ENCODE assay signal across 27 cellular contexts in the genomic region with DNA sequence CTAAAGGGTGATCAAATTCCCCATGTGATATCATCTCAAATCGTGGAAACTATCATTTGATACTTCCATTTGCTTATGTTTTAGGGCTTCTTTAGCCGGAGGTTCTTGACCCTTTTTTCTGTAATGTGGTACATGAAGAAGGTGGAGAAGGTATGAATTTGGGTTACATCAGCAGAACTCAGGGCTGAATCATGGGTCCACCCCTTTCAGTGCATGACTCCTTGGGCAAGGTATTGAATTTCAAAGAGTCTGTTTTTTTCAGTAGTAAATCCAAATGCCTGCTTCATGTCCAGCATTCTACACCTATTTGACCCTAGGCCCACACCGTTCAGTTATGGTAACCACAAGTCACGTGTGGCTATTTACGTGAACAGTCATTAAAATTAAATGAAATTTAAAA. TPM values are rescaled to one million over a fixed set of nuclear protein-coding genes. Genes with fewer than 3 reads are reported as not detected.
A peak's percentile ranks its signal among the peaks of the same experiment; 100 is the strongest.
DNase-seq lines count a peak whose midpoint lies in the region; ATAC-seq and TF ChIP-seq lines count a peak whose summit lies in the region.
"Had no signal": no experiment of that assay in that cellular context is flagged by ENCODE, and none has a peak within 500 bp of the region (broad histone marks: within the 10 kb centered on the region; RNA-seq: fewer than 3 reads in every experiment).

No MANE protein-coding gene starts in this region.

- H3K36me3 ChIP-seq in brain microvascular endothelial cell (replicated peaks), result no peaks in the 10 kb centered on the region

- no peak overlapping the region for H3K4me3 ChIP-seq in skeletal muscle cell (ENCODE audit: low read depth, low read length)
- no peak overlapping the region for H3K4me3 ChIP-seq in brain microvascular endothelial cell (ENCODE audit: low read depth, low read length)
- H3K4me3 ChIP-seq: testis had no signal

- in situ Hi-C loops in brain microvascular endothelial cell (cut with HindIII; ENCODE audit: low pct_ligation_motif_present, low sequenced_read_pairs), result no loop called here

- H3K27me3 ChIP-seq in brain microvascular endothelial cell (replicated peaks), result no peaks in the 10 kb centered on the region
- H3K27me3 ChIP-seq: testis had no signal

- DNase-seq in HT1080 (ENCODE audit: low read depth) (peak; percentile 62), T1000 (lab: John Stamatoyannopoulos, UW) (peak; percentile 29), epithelial cell of prostate (ENCODE audit: low read depth, low spot score) (peak; percentile 10), skeletal muscle cell (ENCODE audit: low read depth) (peak; percentile 23), brain microvascular endothelial cell (no peak)
- DNase-seq: activated CD4-positive, alpha-beta memory T cell treated with anti-CD3 and anti-CD28 coated beads, Interleukin-2, amount 10 ng/mL, durations not matched to agents 7 days and 5 days; activated CD4-positive, alpha-beta T cell treated with anti-CD3 and anti-CD28 coated beads for 1 hour; activated CD8-positive, alpha-beta memory T cell treated with anti-CD3 and anti-CD28 coated beads, Interleukin-2, amount 50 U/mL, for 4 hours; activated naive CD4-positive, alpha-beta T cell treated with anti-CD3 and anti-CD28 coated beads, Interleukin-2, amount 10 ng/mL, durations not matched to agents 7 days and 5 days; C1 segment of cervical spinal cord; Calu3; DMS79; GOT3; left ventricle myocardium superior; NCI-H1092; NCI-H1694 treated with DMSO at 0.1 percent for 48 hours; NCI-H510A; posterior cingulate gyrus; right cardiac atrium; RPMI8226; stimulated activated CD4-positive, alpha-beta T cell treated with anti-CD3 and anti-CD28 coated beads, Interleukin-2, amount 100 ng/mL, for 24 hours; stimulated activated naive CD8-positive, alpha-beta T cell treated with anti-CD3 and anti-CD28 coated beads, Interleukin-15, Interleukin-2, amounts not matched to agents 100 U/mL and 50 U/mL, for 24 hours; testis had no signal

- peak overlapping the region; percentile 57 for H3K27ac ChIP-seq in epithelial cell of prostate
- no peak overlapping the region for H3K27ac ChIP-seq in brain microvascular endothelial cell
- H3K27ac ChIP-seq: testis had no signal

- ATAC-seq in HG02571 (IDR thresholded peaks at IDR 0.05; ENCODE audit: unreplicated experiment) (no peak), SK-N-SH treated with all-trans-retinoic acid at 6 μM for 48 hours (no peak), HG03039 (IDR thresholded peaks at IDR 0.05; ENCODE audit: unreplicated experiment) (no peak)
- ATAC-seq: HepG2; left ventricle myocardium superior; right cardiac atrium; stimulated activated naive CD8-positive, alpha-beta T cell treated with anti-CD3 and anti-CD28 coated beads, Interleukin-15, Interleukin-2, amounts not matched to agents 100 U/mL and 50 U/mL, for 24 hours had no signal

- no peak for TF ChIP-seq CTCF in brain microvascular endothelial cell (IDR thresholded peaks at IDR 0.05; ENCODE audit: low read depth, low read length, missing control alignments)

TF ChIP-seq in SK-N-SH treated with all-trans-retinoic acid at 6 μM for 48 hours, 23 proteins besides CTCF, POLR2A, EP300 and RAD21:
- TF ChIP-seq ZNF565 (CRISPR knock-in tag; conservative IDR thresholded peaks at IDR 0.05; ENCODE audit: low read depth), result no peak
- no peak for TF ChIP-seq PPARA (CRISPR knock-in tag; IDR thresholded peaks at IDR 0.05; ENCODE audit: borderline replicate concordance)
- no peak for TF ChIP-seq ZNF8 (CRISPR knock-in tag; IDR thresholded peaks at IDR 0.05)
- no peak for TF ChIP-seq CSDC2 (CRISPR knock-in tag; IDR thresholded peaks at IDR 0.05)
- TF ChIP-seq ZNF70 (CRISPR knock-in tag; IDR thresholded peaks at IDR 0.05), result no peak
- TF ChIP-seq, protein P1, sequence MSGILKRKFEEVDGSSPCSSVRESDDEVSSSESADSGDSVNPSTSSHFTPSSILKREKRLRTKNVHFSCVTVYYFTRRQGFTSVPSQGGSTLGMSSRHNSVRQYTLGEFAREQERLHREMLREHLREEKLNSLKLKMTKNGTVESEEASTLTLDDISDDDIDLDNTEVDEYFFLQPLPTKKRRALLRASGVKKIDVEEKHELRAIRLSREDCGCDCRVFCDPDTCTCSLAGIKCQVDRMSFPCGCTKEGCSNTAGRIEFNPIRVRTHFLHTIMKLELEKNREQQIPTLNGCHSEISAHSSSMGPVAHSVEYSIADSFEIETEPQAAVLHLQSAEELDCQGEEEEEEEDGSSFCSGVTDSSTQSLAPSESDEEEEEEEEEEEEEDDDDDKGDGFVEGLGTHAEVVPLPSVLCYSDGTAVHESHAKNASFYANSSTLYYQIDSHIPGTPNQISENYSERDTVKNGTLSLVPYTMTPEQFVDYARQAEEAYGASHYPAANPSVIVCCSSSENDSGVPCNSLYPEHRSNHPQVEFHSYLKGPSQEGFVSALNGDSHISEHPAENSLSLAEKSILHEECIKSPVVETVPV (CRISPR knock-in tag; IDR thresholded peaks at IDR 0.05), result no peak
- no peak for TF ChIP-seq OSR1 (CRISPR knock-in tag; IDR thresholded peaks at IDR 0.05)
- TF ChIP-seq TOX (CRISPR knock-in tag; IDR thresholded peaks at IDR 0.05; ENCODE audit: borderline replicate concordance), result no peak
- TF ChIP-seq, protein P2, sequence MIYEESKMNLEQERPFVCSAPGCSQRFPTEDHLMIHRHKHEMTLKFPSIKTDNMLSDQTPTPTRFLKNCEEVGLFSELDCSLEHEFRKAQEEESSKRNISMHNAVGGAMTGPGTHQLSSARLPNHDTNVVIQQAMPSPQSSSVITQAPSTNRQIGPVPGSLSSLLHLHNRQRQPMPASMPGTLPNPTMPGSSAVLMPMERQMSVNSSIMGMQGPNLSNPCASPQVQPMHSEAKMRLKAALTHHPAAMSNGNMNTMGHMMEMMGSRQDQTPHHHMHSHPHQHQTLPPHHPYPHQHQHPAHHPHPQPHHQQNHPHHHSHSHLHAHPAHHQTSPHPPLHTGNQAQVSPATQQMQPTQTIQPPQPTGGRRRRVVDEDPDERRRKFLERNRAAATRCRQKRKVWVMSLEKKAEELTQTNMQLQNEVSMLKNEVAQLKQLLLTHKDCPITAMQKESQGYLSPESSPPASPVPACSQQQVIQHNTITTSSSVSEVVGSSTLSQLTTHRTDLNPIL (CRISPR knock-in tag; IDR thresholded peaks at IDR 0.05; ENCODE audit: low read depth), result no peak
- TF ChIP-seq GLIS3 (CRISPR knock-in tag; IDR thresholded peaks at IDR 0.05), result no peak
- TF ChIP-seq, protein P3, sequence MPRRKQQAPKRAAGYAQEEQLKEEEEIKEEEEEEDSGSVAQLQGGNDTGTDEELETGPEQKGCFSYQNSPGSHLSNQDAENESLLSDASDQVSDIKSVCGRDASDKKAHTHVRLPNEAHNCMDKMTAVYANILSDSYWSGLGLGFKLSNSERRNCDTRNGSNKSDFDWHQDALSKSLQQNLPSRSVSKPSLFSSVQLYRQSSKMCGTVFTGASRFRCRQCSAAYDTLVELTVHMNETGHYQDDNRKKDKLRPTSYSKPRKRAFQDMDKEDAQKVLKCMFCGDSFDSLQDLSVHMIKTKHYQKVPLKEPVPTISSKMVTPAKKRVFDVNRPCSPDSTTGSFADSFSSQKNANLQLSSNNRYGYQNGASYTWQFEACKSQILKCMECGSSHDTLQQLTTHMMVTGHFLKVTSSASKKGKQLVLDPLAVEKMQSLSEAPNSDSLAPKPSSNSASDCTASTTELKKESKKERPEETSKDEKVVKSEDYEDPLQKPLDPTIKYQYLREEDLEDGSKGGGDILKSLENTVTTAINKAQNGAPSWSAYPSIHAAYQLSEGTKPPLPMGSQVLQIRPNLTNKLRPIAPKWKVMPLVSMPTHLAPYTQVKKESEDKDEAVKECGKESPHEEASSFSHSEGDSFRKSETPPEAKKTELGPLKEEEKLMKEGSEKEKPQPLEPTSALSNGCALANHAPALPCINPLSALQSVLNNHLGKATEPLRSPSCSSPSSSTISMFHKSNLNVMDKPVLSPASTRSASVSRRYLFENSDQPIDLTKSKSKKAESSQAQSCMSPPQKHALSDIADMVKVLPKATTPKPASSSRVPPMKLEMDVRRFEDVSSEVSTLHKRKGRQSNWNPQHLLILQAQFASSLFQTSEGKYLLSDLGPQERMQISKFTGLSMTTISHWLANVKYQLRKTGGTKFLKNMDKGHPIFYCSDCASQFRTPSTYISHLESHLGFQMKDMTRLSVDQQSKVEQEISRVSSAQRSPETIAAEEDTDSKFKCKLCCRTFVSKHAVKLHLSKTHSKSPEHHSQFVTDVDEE (CRISPR knock-in tag; IDR thresholded peaks at IDR 0.05), result no peak

RNA-seq across cellular contexts. Expression of a gene that starts 30.6 kb away (rescaled TPM):
- total RNA-seq in HT1080 (2014; rRNA removed; shearing (Covaris generic)), result 98.5 and 125 TPM in 2 replicates
- polyA plus RNA-seq in HT1080 (2015; cell fraction: cytosol; rRNA removed), result 82.7 and 116 TPM in 2 replicates
- polyA plus RNA-seq in HT1080 (2015; cell fraction: nucleus; rRNA removed), result 89.5 and 103 TPM in 2 replicates
